Comparison of ENCODE assay signal across 2 cellular contexts in genomic region chr14:51094282-51094821, GRCh38.
A peak's percentile ranks its signal among the peaks of the same experiment; 100 is the strongest.
TF ChIP-seq lines count a peak whose summit lies in the region.

No MANE protein-coding gene starts in this region.

TF ChIP-seq in HCT116, 20 proteins besides CTCF, POLR2A, EP300 and RAD21 (continued from another document):
- no peak for TF ChIP-seq TCF7L2 (IDR thresholded peaks at IDR 0.05; ENCODE audit: borderline replicate concordance, extremely low read depth, insufficient read depth, insufficient read length)
- TF ChIP-seq YY1 (IDR thresholded peaks at IDR 0.05; ENCODE audit: extremely low read depth, insufficient replicate concordance, low read depth, low read length): no peak
- no peak for TF ChIP-seq CEBPB (IDR thresholded peaks at IDR 0.05; ENCODE audit: low read depth)
- TF ChIP-seq REST (IDR thresholded peaks at IDR 0.05; ENCODE audit: low read depth): no peak
- TF ChIP-seq POLR2AphosphoS5 (IDR thresholded peaks at IDR 0.05; ENCODE audit: low read depth, low read length): no peak
- TF ChIP-seq ZBTB33 (IDR thresholded peaks at IDR 0.05; ENCODE audit: extremely low read depth, insufficient replicate concordance, low read length): no peak
- TF ChIP-seq JUND (IDR thresholded peaks at IDR 0.05): no peak
- TF ChIP-seq MAX (IDR thresholded peaks at IDR 0.05): no peak
- no peak for TF ChIP-seq SRF (IDR thresholded peaks at IDR 0.05; ENCODE audit: low read depth)

TF ChIP-seq in neural cell, 6 proteins besides CTCF, POLR2A, EP300 and RAD21 (continued from another document):
- TF ChIP-seq REST (IDR thresholded peaks at IDR 0.05; ENCODE audit: borderline replicate concordance) (no peak), MXI1 (conservative IDR thresholded peaks at IDR 0.05; ENCODE audit: poor library complexity, severe bottlenecking) (no peak), TAF1 (IDR thresholded peaks at IDR 0.05; ENCODE audit: low read depth) (no peak), POLR2AphosphoS5 (IDR thresholded peaks at IDR 0.05) (peak; percentile 33)
